1 cellular context compared by ENCODE assay signal in genomic region chr12:130982565-130983225, GRCh38.
TF ChIP-seq lines count a peak whose summit lies in the region.

No MANE protein-coding gene starts in this region.

TF ChIP-seq in HepG2, 621 proteins besides CTCF, POLR2A, EP300 and RAD21:
- peak; percentile 36; the same call in 1 of the 2 replicates for TF ChIP-seq ZNF687 (CRISPR knock-in tag; IDR thresholded peaks at IDR 0.05)
- no peak for TF ChIP-seq NBN (conservative IDR thresholded peaks at IDR 0.05)
- no peak for TF ChIP-seq FIP1L1 (IDR thresholded peaks at IDR 0.05; ENCODE audit: borderline replicate concordance, insufficient read depth, low read depth, low read length)
- TF ChIP-seq ZSCAN21 (CRISPR knock-in tag; IDR thresholded peaks at IDR 0.05; ENCODE audit: borderline replicate concordance): 0 out of 2 replicates have a peak, but pooled peaks have one; percentile 26
- TF ChIP-seq WIZ (CRISPR knock-in tag; IDR thresholded peaks at IDR 0.05): 0 out of 2 replicates have a peak, but pooled peaks have one; percentile 39
- 0 out of 2 replicates have a peak, but pooled peaks have one; percentile 35 for TF ChIP-seq ZNF543 (CRISPR knock-in tag; IDR thresholded peaks at IDR 0.05)
- TF ChIP-seq ZBTB38 (CRISPR knock-in tag; IDR thresholded peaks at IDR 0.05): 0 out of 2 replicates have a peak, but pooled peaks have one; percentile 37
- TF ChIP-seq ZNF280B (CRISPR knock-in tag; IDR thresholded peaks at IDR 0.05; ENCODE audit: borderline replicate concordance): 0 out of 2 replicates have a peak, but pooled peaks have one; percentile 36
- TF ChIP-seq THYN1 (CRISPR knock-in tag; IDR thresholded peaks at IDR 0.05; ENCODE audit: borderline replicate concordance, low read depth): no peak
- no peak for TF ChIP-seq ZNF746 (CRISPR knock-in tag; IDR thresholded peaks at IDR 0.05)
